ENCODE assay signal across 23 cellular contexts in the genomic region with DNA sequence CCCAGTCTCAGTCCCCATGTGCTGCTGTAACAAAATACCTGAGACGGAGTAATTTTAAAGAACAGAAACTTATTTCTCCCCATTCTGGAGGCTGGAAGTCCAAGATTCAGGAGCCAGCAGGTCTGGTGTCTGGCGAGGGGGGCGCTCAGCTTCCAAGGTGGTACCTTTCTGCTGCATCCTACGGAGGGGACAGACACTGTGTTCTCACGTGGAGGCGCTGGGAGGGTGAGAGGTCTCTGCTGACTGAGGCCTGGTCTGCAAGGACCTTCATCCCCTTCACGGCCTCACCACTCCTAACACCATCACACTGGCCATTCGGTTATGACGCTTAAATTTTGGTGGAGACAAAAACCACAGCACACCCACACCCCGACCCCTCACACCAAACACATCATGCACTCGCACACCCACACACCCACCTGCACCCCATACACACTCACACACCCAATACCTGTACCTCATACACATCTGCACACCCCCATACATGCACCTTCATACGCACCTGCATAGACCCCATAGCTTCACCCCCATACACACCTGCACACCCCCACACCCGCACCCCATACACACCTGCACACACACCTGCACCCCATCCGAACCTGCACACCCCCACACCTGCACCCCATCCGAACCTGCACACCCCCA.
"Had no signal": no experiment of that assay in that cellular context is flagged by ENCODE, and none has a peak within 500 bp of the region (broad histone marks: within the 10 kb centered on the region; RNA-seq: fewer than 3 reads in every experiment).

No MANE protein-coding gene starts in this region.

- H3K4me1 ChIP-seq: tibial artery had no signal

- H3K27me3 ChIP-seq: body of pancreas, cardiac muscle cell, neutrophil, right lobe of liver had no signal

- H3K4me3 Mint-ChIP-seq: activated CD8-positive, alpha-beta T cell treated with anti-CD3 and anti-CD28 coated beads, Interleukin-2, amount 10 ng/mL, durations not matched to agents 7 days and 5 days; activated T-helper 1 cell treated with anti-CD3 and anti-CD28 coated beads, Interleukin-12 subunit alpha, Interleukin-12 subunit beta, Interleukin-2, Interleukin-4 antibody, amounts not matched to agents 30 ng/mL and 10 ng/mL and 1 ng/mL, durations not matched to agents 14 hours and 24 hours and 36 hours; dendritic cell treated with granulocyte-macrophage colony-stimulating factor and Interleukin-4, amounts not matched to agents 40 ng/mL and 50 ng/mL, for 4 days; mesothelial cell of epicardium; natural killer cell had no signal

- H3K9ac ChIP-seq: parathyroid adenoma had no signal

- H3K79me2 ChIP-seq: parathyroid adenoma had no signal

- H3K9me3 Mint-ChIP-seq: activated T-helper 1 cell treated with anti-CD3 and anti-CD28 coated beads, Interleukin-12 subunit alpha, Interleukin-12 subunit beta, Interleukin-2, Interleukin-4 antibody, amounts not matched to agents 30 ng/mL and 10 ng/mL and 1 ng/mL, durations not matched to agents 14 hours and 24 hours and 36 hours; dendritic cell treated with granulocyte-macrophage colony-stimulating factor and Interleukin-4, amounts not matched to agents 40 ng/mL and 50 ng/mL, for 4 days; mesothelial cell of epicardium; natural killer cell had no signal

- H3K27ac ChIP-seq: body of pancreas, cardiac muscle cell, neutrophil, parathyroid adenoma, right lobe of liver, tibial artery had no signal

- H2AFZ ChIP-seq: parathyroid adenoma had no signal

- H3K4me3 ChIP-seq: body of pancreas, cardiac muscle cell, right lobe of liver, tibial artery had no signal

- FAIRE-seq: small intestine had no signal

- H3K36me3 Mint-ChIP-seq: natural killer cell had no signal

- H3K4me1 Mint-ChIP-seq: mesothelial cell of epicardium had no signal

- H3K27ac Mint-ChIP-seq: activated CD8-positive, alpha-beta T cell treated with anti-CD3 and anti-CD28 coated beads, Interleukin-2, amount 10 ng/mL, durations not matched to agents 7 days and 5 days; activated T-helper 1 cell treated with anti-CD3 and anti-CD28 coated beads, Interleukin-12 subunit alpha, Interleukin-12 subunit beta, Interleukin-2, Interleukin-4 antibody, amounts not matched to agents 30 ng/mL and 10 ng/mL and 1 ng/mL, durations not matched to agents 14 hours and 24 hours and 36 hours; dendritic cell treated with granulocyte-macrophage colony-stimulating factor and Interleukin-4, amounts not matched to agents 40 ng/mL and 50 ng/mL, for 4 days; mesothelial cell of epicardium; natural killer cell had no signal

- DNase-seq: activated CD4-positive, alpha-beta T cell treated with anti-CD3 and anti-CD28 coated beads for 1 hour; activated CD4-positive, alpha-beta T cell treated with anti-CD3 and anti-CD28 coated beads, Interleukin-2, amount 50 U/mL, for 1 hour; activated CD8-positive, alpha-beta T cell treated with anti-CD3 and anti-CD28 coated beads, Interleukin-2, amount 10 ng/mL, durations not matched to agents 7 days and 5 days; activated gamma-delta T cell; activated naive CD4-positive, alpha-beta T cell treated with anti-CD3 and anti-CD28 coated beads, Interleukin-2, amount 50 U/mL, for 16 hours; anterior cingulate cortex; body of pancreas; effector CD8-positive, alpha-beta T cell; foreskin melanocyte; kidney glomerular epithelial cell; left ventricle myocardium superior; natural killer cell; small intestine; stimulated activated CD4-positive, alpha-beta T cell treated with anti-CD3 and anti-CD28 coated beads, Interleukin-2, amount 100 ng/mL, for 24 hours; stimulated activated naive CD4-positive, alpha-beta T cell treated with Interleukin-2 at 50 U/mL for 16 hours; tibial artery had no signal

- H3K27me3 Mint-ChIP-seq: dendritic cell treated with granulocyte-macrophage colony-stimulating factor and Interleukin-4, amounts not matched to agents 40 ng/mL and 50 ng/mL, for 4 days had no signal

- ATAC-seq: activated CD8-positive, alpha-beta T cell treated with anti-CD3 and anti-CD28 coated beads, Interleukin-2, amount 10 ng/mL, durations not matched to agents 7 days and 5 days; body of pancreas; left ventricle myocardium superior; natural killer cell had no signal

- H3K9me3 ChIP-seq: body of pancreas, neutrophil, right lobe of liver, tibial artery had no signal
